In genomic region chr11:115256326-115257197, GRCh38 we compare ENCODE assay signal across 8 cellular contexts.
DNase-seq lines count a peak whose midpoint lies in the region; ATAC-seq and TF ChIP-seq lines count a peak whose summit lies in the region.

No MANE protein-coding gene starts in this region.

- H3K36me3 ChIP-seq in prostate gland = no peaks in the 10 kb centered on the region

- H3K9me3 ChIP-seq in prostate gland = no peaks in the 10 kb centered on the region

- no peak overlapping the region for H3K27ac ChIP-seq in prostate gland

- ATAC-seq in GM18498 (IDR thresholded peaks at IDR 0.05; ENCODE audit: unreplicated experiment) (peak; percentile 91), GM21529 (IDR thresholded peaks at IDR 0.05; ENCODE audit: unreplicated experiment) (peak; percentile 93)

- no peak for TF ChIP-seq POLR2A in prostate gland (IDR thresholded peaks at IDR 0.05)

- no peak overlapping the region for H3K4me3 ChIP-seq in prostate gland

- WGBS in prostate gland = 36% methylated on average over 7 of the region's 7 CpGs

- intact Hi-C loops in prostate gland (cut with DNase I) = no loop called here

- no peaks in the 10 kb centered on the region for H3K4me1 ChIP-seq in prostate gland (replicated peaks)

- DNase-seq in NAMALWA (ENCODE audit: low spot score) (peak; percentile 52), germinal center (ENCODE audit: low spot score) (peak; percentile 49), SW 1271 (lab: John Stamatoyannopoulos, UW) (no peak), cortex of kidney (lab: John Stamatoyannopoulos, UW) (no peak), prostate gland (ENCODE audit: low spot score) (no peak)
- DNase-seq in stimulated activated naive CD4-positive, alpha-beta T cell (lab: John Stamatoyannopoulos, UW) = no peak

- TF ChIP-seq CTCF in prostate gland (IDR thresholded peaks at IDR 0.05) = no peak

- no peaks in the 10 kb centered on the region for H3K27me3 ChIP-seq in prostate gland (replicated peaks; ENCODE audit: insufficient read depth)

Comparison
In these comparisons a context has a peak if more than half of its experiments do, and no peak if none do; other contexts are left out.
1. DNase-seq: peak in NAMALWA (single experiment) and germinal center (single experiment); none in SW 1271 (0 of 2), stimulated activated naive CD4-positive, alpha-beta T cell (0 of 6), cortex of kidney (single experiment) and prostate gland (single experiment).